Comparison of ENCODE assay signal across 8 cellular contexts in genomic region chr5:34125354-34125753, GRCh38.
ATAC-seq lines count a peak whose summit lies in the region.

No MANE protein-coding gene starts in this region.

- ATAC-seq in GM18511 (IDR thresholded peaks at IDR 0.05; ENCODE audit: unreplicated experiment): peak; percentile 92
- ATAC-seq in GM19025 (IDR thresholded peaks at IDR 0.05; ENCODE audit: low read depth, unreplicated experiment): peak; percentile 91
- peak; percentile 74 for ATAC-seq in GM19467 (IDR thresholded peaks at IDR 0.05; ENCODE audit: unreplicated experiment)
- ATAC-seq in GM21619 (IDR thresholded peaks at IDR 0.05; ENCODE audit: unreplicated experiment): peak; percentile 77
- peak; percentile 85 for ATAC-seq in HG02678 (IDR thresholded peaks at IDR 0.05; ENCODE audit: unreplicated experiment)
- ATAC-seq in HG02973 (IDR thresholded peaks at IDR 0.05; ENCODE audit: unreplicated experiment): peak; percentile 90
- peak; percentile 75 for ATAC-seq in HG03159 (IDR thresholded peaks at IDR 0.05; ENCODE audit: unreplicated experiment)
- ATAC-seq in HG03520 (IDR thresholded peaks at IDR 0.05; ENCODE audit: unreplicated experiment): peak; percentile 88

Comparison
In these comparisons a context has a peak if more than half of its experiments do, and no peak if none do; other contexts are left out.
1. Peak in every context shown above with its lines: ATAC-seq.